Comparison of ENCODE assay signal across 8 cellular contexts in the genomic region with DNA sequence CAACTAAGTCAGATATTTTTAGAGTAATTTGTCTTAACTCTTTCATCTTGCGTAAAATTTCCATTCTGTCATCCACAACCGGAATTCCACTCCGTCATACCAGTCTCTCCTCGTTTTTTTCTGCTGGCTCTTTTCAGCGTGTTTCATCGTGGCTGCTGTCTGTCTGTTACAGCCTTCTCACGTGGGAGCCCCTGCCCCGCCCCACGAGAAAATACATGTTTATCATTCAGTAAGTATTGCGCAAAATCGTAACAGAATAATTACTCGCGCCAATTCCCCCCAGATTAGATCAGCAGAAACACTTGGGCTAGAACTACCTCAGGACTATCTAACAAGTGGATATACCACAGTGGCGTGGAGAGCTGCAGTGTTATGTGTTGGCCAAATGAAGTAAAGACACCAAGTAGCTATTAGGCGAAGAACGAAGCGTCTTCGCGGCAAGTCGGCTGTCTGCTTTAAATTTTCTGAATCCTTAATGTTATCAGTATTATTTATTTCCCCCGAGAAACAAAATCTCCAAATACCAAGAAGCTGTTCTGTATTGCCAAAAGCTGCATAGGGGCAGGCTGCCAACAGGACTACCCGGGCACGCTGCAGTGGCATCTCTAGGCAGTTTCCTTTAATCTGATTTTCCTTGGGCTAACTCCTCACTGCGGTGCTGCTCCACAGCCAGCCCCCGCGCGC. TPM values are rescaled to one million over a fixed set of nuclear protein-coding genes. Genes with fewer than 3 reads are reported as not detected.
DNase-seq lines count a peak whose midpoint lies in the region; ATAC-seq, FAIRE-seq and TF ChIP-seq lines count a peak whose summit lies in the region.

No MANE protein-coding gene starts in this region.

- peak overlapping the region; percentile 87 for H3K4me2 ChIP-seq in A549
- peak overlapping the region; percentile 96 for H3K4me2 ChIP-seq in SK-N-SH
- H3K4me2 ChIP-seq in skeletal muscle satellite cell (ENCODE audit: low read length) = peak overlapping the region; percentile 97

- peaks cover 29% of the 10 kb centered on the region for H3K4me1 ChIP-seq in A549
- peaks cover 8 to 14% of the 10 kb centered on the region in 2 experiments; a peak in 3 of 4 replicates for H3K4me1 ChIP-seq in SK-N-SH (ENCODE audit: control insufficient read depth in 1 of 2, insufficient read depth in 2 of 2, low read depth in 1 of 2, low read length in 1 of 2)
- H3K4me1 ChIP-seq in iPS DF 6.9 (ENCODE audit: control insufficient read depth, insufficient read depth, low read length) = no peaks in the 10 kb centered on the region
- peaks cover 35% of the 10 kb centered on the region for H3K4me1 ChIP-seq in skeletal muscle satellite cell (ENCODE audit: control insufficient read depth, insufficient read depth, low read length)

- no peak for TF ChIP-seq POLR2A in A549 (IDR thresholded peaks at IDR 0.05; ENCODE audit: low read length)

- WGBS in A549 (ENCODE audit: missing lambda C conversion rate) = 3% methylated on average over 25 of the region's 27 CpGs
- 1% methylated on average over 27 of the region's 27 CpGs for WGBS in SK-N-SH (ENCODE audit: low lambda C conversion rate)
- WGBS in iPS DF 6.9 (ENCODE audit: insufficient coverage, insufficient read length) = no CpG with 5 or more reads among the region's 27 CpGs

- H2AFZ ChIP-seq in SK-N-SH (ENCODE audit: low read depth) = peak overlapping the region; percentile 81

- H3K79me2 ChIP-seq in SK-N-SH (ENCODE audit: insufficient read depth) = peaks cover 34% of the 10 kb centered on the region

- no peak for TF ChIP-seq CTCF in A549 (IDR thresholded peaks at IDR 0.05)
- TF ChIP-seq CTCF in SK-N-SH (IDR thresholded peaks at IDR 0.05) = no peak
- TF ChIP-seq CTCF in astrocyte of the cerebellum (IDR thresholded peaks at IDR 0.05; ENCODE audit: low read depth, low read length, missing control alignments) = no peak

- in situ Hi-C loops in astrocyte of the cerebellum (cut with HindIII; ENCODE audit: low sequenced_read_pairs) = no loop called here

- H3K36me3 ChIP-seq in SK-N-SH (replicated peaks in 1 of 2; ENCODE audit: control insufficient read depth in 1 of 2, insufficient read depth in 2 of 2, low read length in 1 of 2) = no peaks in the 10 kb centered on the region
- H3K36me3 ChIP-seq in iPS DF 6.9 (ENCODE audit: control insufficient read depth, insufficient read depth, low read length) = no peaks in the 10 kb centered on the region
- H3K36me3 ChIP-seq in skeletal muscle satellite cell (ENCODE audit: insufficient read depth, low read length) = no peaks in the 10 kb centered on the region

- no peaks in the 10 kb centered on the region for H3K9me2 ChIP-seq in SK-N-SH

- H3K27me3 ChIP-seq in SK-N-SH (ENCODE audit: insufficient read depth) (no peaks in the 10 kb centered on the region), iPS DF 6.9 (ENCODE audit: control insufficient read depth, insufficient read depth, low read length) (no peaks in the 10 kb centered on the region), skeletal muscle satellite cell (ENCODE audit: control insufficient read depth, insufficient read depth, low read length) (no peaks in the 10 kb centered on the region)

- H3K27ac ChIP-seq in A549 (peak overlapping the region; percentile 66 to 97), SK-N-SH (ENCODE audit: low read depth in 2 of 2, low read length in 1 of 2) (peak overlapping the region; percentile 55 to 67), iPS DF 6.9 (ENCODE audit: low read length) (no peak overlapping the region)

- CTCF ChIA-PET in A549 (lab: Yijun Ruan, JAX) (interaction anchor here (1.0 to 3.0 kb wide), 7 partner anchors 8 to 328 kb away, joined by 3 to 13 read pairs (median 4); no protein-coding TSS in a partner anchor), SK-N-SH (lab: Yijun Ruan, JAX) (interaction anchor here (1.1 to 1.7 kb wide), 7 partner anchors 7 to 427 kb away, joined by 3 to 6 read pairs (median 4); partner anchors contain the start of gene MLLT3)

- TF ChIP-seq RAD21 in A549 (conservative IDR thresholded peaks at IDR 0.05 in 1 of 2, IDR thresholded peaks at IDR 0.05 in 1 of 2) (no peak; a peak in 1 of 5 replicates), SK-N-SH (IDR thresholded peaks at IDR 0.05; ENCODE audit: low read length) (no peak)

- H3F3A ChIP-seq in SK-N-SH (replicated peaks; ENCODE audit: insufficient read depth) = peaks cover 21% of the 10 kb centered on the region

- peak overlapping the region; percentile 89 for H3K4me3 ChIP-seq in A549
- peak overlapping the region; percentile 90 to 91 for H3K4me3 ChIP-seq in SK-N-SH (ENCODE audit: low read depth in 2 of 2, low read length in 1 of 2)
- peak overlapping the region; percentile 76 for H3K4me3 ChIP-seq in astrocyte of the cerebellum (ENCODE audit: low read depth, low read length)
- H3K4me3 ChIP-seq in iPS DF 6.9 (ENCODE audit: low read length) = peak overlapping the region; percentile 46; the same call in 1 of the 2 replicates
- H3K4me3 ChIP-seq in skeletal muscle satellite cell (ENCODE audit: low read length) = peak overlapping the region; percentile 88

- TF ChIP-seq EP300 in A549 (IDR thresholded peaks at IDR 0.05) (no peak), SK-N-SH (IDR thresholded peaks at IDR 0.05; ENCODE audit: borderline replicate concordance in 1 of 2, low read depth in 1 of 2, low read length in 1 of 2) (no peak)

- ATAC-seq in A549 = peak; percentile 17 to 26; a peak in 5 of 6 replicates
- peak; percentile 1 for ATAC-seq in GM18861 (IDR thresholded peaks at IDR 0.05; ENCODE audit: unreplicated experiment)
- peak; percentile 1 for ATAC-seq in HG03565 (IDR thresholded peaks at IDR 0.05; ENCODE audit: unreplicated experiment)

- DNase-seq in A549 (ENCODE audit: low read depth in 1 of 2, low spot score in 1 of 2) = peak; percentile 34 to 45
- DNase-seq in SK-N-SH = peak; percentile 45
- DNase-seq in astrocyte of the cerebellum (ENCODE audit: low read depth) = peak; percentile 4
- no peak for DNase-seq in iPS DF 6.9 (ENCODE audit: low read depth, low spot score)
- DNase-seq in retina = no peak

- no peaks in the 10 kb centered on the region for H3K9me3 ChIP-seq in A549
- no peaks in the 10 kb centered on the region for H3K9me3 ChIP-seq in SK-N-SH
- no peaks in the 10 kb centered on the region for H3K9me3 ChIP-seq in iPS DF 6.9 (ENCODE audit: control insufficient read depth, insufficient read depth, low read length)
- H3K9me3 ChIP-seq in skeletal muscle satellite cell (replicated peaks; ENCODE audit: low read length) = no peaks in the 10 kb centered on the region

- H3K9ac ChIP-seq in SK-N-SH (peak overlapping the region; percentile 79; the same call in 1 of the 2 replicates), skeletal muscle satellite cell (ENCODE audit: low read depth, low read length) (peak overlapping the region; percentile 92)

- POLR2A ChIA-PET in A549 (lab: Yijun Ruan, JAX) (interaction anchor here (0.6 to 2.8 kb wide), 12 partner anchors 11 to 257 kb away, joined by 3 to 21 read pairs (median 8); partner anchors contain the start of gene MLLT3), SK-N-SH (lab: Yijun Ruan, JAX) (interaction anchor here (0.7 to 1.8 kb wide), 6 partner anchors 9 to 61 kb away, joined by 3 to 8 read pairs (median 3); partner anchors contain the start of gene MLLT3)

- no peak for FAIRE-seq in A549 (lab: Jason Lieb, UNC)

- 0 out of 2 replicates have a peak, but pooled peaks cover 7% of the 10 kb centered on the region for H4K20me1 ChIP-seq in SK-N-SH (ENCODE audit: insufficient read depth)

TF ChIP-seq in A549, 52 proteins besides CTCF, POLR2A, EP300 and RAD21 (continues in another document):
- TF ChIP-seq, protein P1, sequence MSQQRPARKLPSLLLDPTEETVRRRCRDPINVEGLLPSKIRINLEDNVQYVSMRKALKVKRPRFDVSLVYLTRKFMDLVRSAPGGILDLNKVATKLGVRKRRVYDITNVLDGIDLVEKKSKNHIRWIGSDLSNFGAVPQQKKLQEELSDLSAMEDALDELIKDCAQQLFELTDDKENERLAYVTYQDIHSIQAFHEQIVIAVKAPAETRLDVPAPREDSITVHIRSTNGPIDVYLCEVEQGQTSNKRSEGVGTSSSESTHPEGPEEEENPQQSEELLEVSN (IDR thresholded peaks at IDR 0.05; ENCODE audit: borderline replicate concordance, low read depth) = no peak
- TF ChIP-seq, protein P2, sequence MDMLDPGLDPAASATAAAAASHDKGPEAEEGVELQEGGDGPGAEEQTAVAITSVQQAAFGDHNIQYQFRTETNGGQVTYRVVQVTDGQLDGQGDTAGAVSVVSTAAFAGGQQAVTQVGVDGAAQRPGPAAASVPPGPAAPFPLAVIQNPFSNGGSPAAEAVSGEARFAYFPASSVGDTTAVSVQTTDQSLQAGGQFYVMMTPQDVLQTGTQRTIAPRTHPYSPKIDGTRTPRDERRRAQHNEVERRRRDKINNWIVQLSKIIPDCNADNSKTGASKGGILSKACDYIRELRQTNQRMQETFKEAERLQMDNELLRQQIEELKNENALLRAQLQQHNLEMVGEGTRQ (IDR thresholded peaks at IDR 0.05) = 0 out of 2 replicates have a peak, but pooled peaks have one; percentile 7
- peak; percentile 54 to 82; a peak in 3 of 4 replicates for TF ChIP-seq CEBPB (IDR thresholded peaks at IDR 0.05)

TF ChIP-seq in SK-N-SH, 30 proteins besides CTCF, POLR2A, EP300 and RAD21 (continues in another document):
- TF ChIP-seq IRF3 (IDR thresholded peaks at IDR 0.05; ENCODE audit: low read depth, low read length) = no peak

RNA-seq across cellular contexts. Expression of gene FOCAD, which starts 0.6 kb away (rescaled TPM):
- polyA plus RNA-seq in A549 (2011; rRNA removed) (53.8 and 71.7 TPM in 2 replicates), A549 (2017; fragmentation: RNase III; extraction: RNeasy Plus Mini Kit Qiagen cat#74134 plus additional on column Dnase treatment) (21.7 to 23.1 TPM (median 22.0 TPM) in 3 replicates), SK-N-SH (2012; rRNA removed) (15.8 and 18.5 TPM in 2 replicates)
- 10.1 and 12.5 TPM in 2 replicates for polyA plus RNA-seq in A549 (2012; cell fraction: cytosol; rRNA removed)
- polyA plus RNA-seq in A549 (2012; cell fraction: nucleus; rRNA removed) = 12.2 and 20.2 TPM in 2 replicates
- 138 and 140 TPM in 2 replicates for polyA minus RNA-seq in A549 (2011; rRNA and poly(A)+ RNA removed)
- polyA plus RNA-seq in SK-N-SH (2012; cell fraction: cytosol; rRNA removed) = 13.4 and 13.6 TPM in 2 replicates
- polyA plus RNA-seq in SK-N-SH (2012; cell fraction: nucleus; rRNA removed) = 23.2 and 35.4 TPM in 2 replicates
- total RNA-seq in skeletal muscle satellite cell (2012; rRNA removed) = 47.4 and 53.7 TPM in 2 replicates

Comparison
In these comparisons a context has a peak if more than half of its experiments do, and no peak if none do; other contexts are left out.
1. DNase-seq: peak in A549 (2 of 2), SK-N-SH (single experiment) and astrocyte of the cerebellum (single experiment); none in iPS DF 6.9 (single experiment) and retina (single experiment).
2. Peak in every context shown above with its lines, with median percentiles within 50 percentile points of each other: ATAC-seq, H3K4me2 ChIP-seq and H3K4me3 ChIP-seq.